ENCODE assay signal across 19 cellular contexts in the genomic region with DNA sequence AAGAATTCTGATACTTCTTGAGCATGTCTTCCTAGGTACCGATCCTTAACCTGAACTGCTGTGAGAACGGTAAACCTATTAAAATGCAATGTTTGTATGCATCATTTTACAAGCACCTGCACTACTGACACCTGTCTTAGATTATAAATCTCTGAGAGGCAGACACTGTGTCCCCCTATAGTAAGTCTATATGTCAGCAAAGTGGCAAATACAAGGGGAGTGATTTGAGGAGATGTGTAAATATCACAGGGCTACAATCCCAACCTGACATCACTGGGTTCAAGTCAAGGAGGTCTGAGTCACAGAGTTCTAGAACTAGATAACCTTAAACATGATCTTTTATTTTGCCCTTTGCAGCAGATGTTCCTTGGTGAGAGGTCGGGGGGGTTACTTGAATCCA.
"Had no signal": no experiment of that assay in that cellular context is flagged by ENCODE, and none has a peak within 500 bp of the region (broad histone marks: within the 10 kb centered on the region; RNA-seq: fewer than 3 reads in every experiment).

No MANE protein-coding gene starts in this region.

- H3K4me1 Mint-ChIP-seq: endodermal cell had no signal

- ATAC-seq: activated T-helper 17 cell treated with anti-CD3 and anti-CD28 coated beads, Interleukin-2, amount 50 U/mL, for 72 hours; left lung; SK-N-SH treated with all-trans-retinoic acid at 6 μM for 48 hours had no signal

- H3K4me3 ChIP-seq: left lung, ovary had no signal

- DNase-seq: activated B cell treated with CpG ODN at 0.5 μM for 24 hours; activated CD4-positive, alpha-beta T cell treated with anti-CD3 and anti-CD28 coated beads, Interleukin-2, amount 10 ng/mL, durations not matched to agents 7 days and 5 days; activated CD8-positive, alpha-beta memory T cell treated with anti-CD3 and anti-CD28 coated beads for 24 hours; activated naive CD4-positive, alpha-beta T cell treated with anti-CD3 and anti-CD28 coated beads, Interleukin-2, amount 10 ng/mL, durations not matched to agents 7 days and 5 days; activated T-cell treated with anti-CD3 and anti-CD28 coated beads for 4 hours; dermis blood vessel endothelial cell; endodermal cell; erythroblast; islet precursor cell; left lung; mesendoderm; ovary; stimulated activated naive CD4-positive, alpha-beta T cell; substantia nigra had no signal

- H3K4me3 Mint-ChIP-seq: activated B cell treated with CpG ODN at 0.5 μM for 24 hours; activated CD4-positive, alpha-beta T cell treated with anti-CD3 and anti-CD28 coated beads, Interleukin-2, amount 10 ng/mL, durations not matched to agents 7 days and 5 days; activated naive CD4-positive, alpha-beta T cell treated with anti-CD3 and anti-CD28 coated beads, Interleukin-2, amount 10 ng/mL, durations not matched to agents 7 days and 5 days; activated T-helper 17 cell treated with anti-CD3 and anti-CD28 coated beads, Interleukin-2, amount 50 U/mL, for 72 hours; endodermal cell; neural crest cell; T-helper 1 cell treated with Interleukin-12 subunit alpha and Interleukin-12 subunit beta and Interleukin-4 antibody, amounts not matched to agents 30 μg/mL and 1 μg/mL, for 36 hours; type B pancreatic cell had no signal

- H3K9me3 ChIP-seq: left lung, ovary had no signal

- H3K27ac ChIP-seq: left lung, ovary had no signal

- H3K36me3 ChIP-seq: left lung, ovary had no signal

- H3K9me3 Mint-ChIP-seq: activated B cell treated with CpG ODN at 0.5 μM for 24 hours; activated naive CD4-positive, alpha-beta T cell treated with anti-CD3 and anti-CD28 coated beads, Interleukin-2, amount 10 ng/mL, durations not matched to agents 7 days and 5 days; activated T-helper 17 cell treated with anti-CD3 and anti-CD28 coated beads, Interleukin-2, amount 50 U/mL, for 72 hours; endodermal cell; T-helper 1 cell treated with Interleukin-12 subunit alpha and Interleukin-12 subunit beta and Interleukin-4 antibody, amounts not matched to agents 30 μg/mL and 1 μg/mL, for 36 hours had no signal

- H3K27ac Mint-ChIP-seq: activated B cell treated with CpG ODN at 0.5 μM for 24 hours; activated CD4-positive, alpha-beta T cell treated with anti-CD3 and anti-CD28 coated beads, Interleukin-2, amount 10 ng/mL, durations not matched to agents 7 days and 5 days; activated naive CD4-positive, alpha-beta T cell treated with anti-CD3 and anti-CD28 coated beads, Interleukin-2, amount 10 ng/mL, durations not matched to agents 7 days and 5 days; activated T-helper 17 cell treated with anti-CD3 and anti-CD28 coated beads, Interleukin-2, amount 50 U/mL, for 72 hours; endodermal cell; T-helper 1 cell treated with Interleukin-12 subunit alpha and Interleukin-12 subunit beta and Interleukin-4 antibody, amounts not matched to agents 30 μg/mL and 1 μg/mL, for 36 hours had no signal

- H3K27me3 ChIP-seq: left lung, ovary had no signal

- H3K27me3 Mint-ChIP-seq: activated B cell treated with CpG ODN at 0.5 μM for 24 hours; activated CD4-positive, alpha-beta T cell treated with anti-CD3 and anti-CD28 coated beads, Interleukin-2, amount 10 ng/mL, durations not matched to agents 7 days and 5 days; activated naive CD4-positive, alpha-beta T cell treated with anti-CD3 and anti-CD28 coated beads, Interleukin-2, amount 10 ng/mL, durations not matched to agents 7 days and 5 days; activated T-helper 17 cell treated with anti-CD3 and anti-CD28 coated beads, Interleukin-2, amount 50 U/mL, for 72 hours; type B pancreatic cell had no signal
